In genomic region chr10:22623624-22624263, GRCh38 we compare ENCODE assay signal across 12 cellular contexts.
DNase-seq lines count a peak whose midpoint lies in the region; ATAC-seq and TF ChIP-seq lines count a peak whose summit lies in the region.
"Had no signal": no experiment of that assay in that cellular context is flagged by ENCODE, and none has a peak within 500 bp of the region (broad histone marks: within the 10 kb centered on the region; RNA-seq: fewer than 3 reads in every experiment).

No MANE protein-coding gene starts in this region.

- H3K4me3 Mint-ChIP-seq in activated CD8-positive, alpha-beta memory T cell treated with anti-CD3 and anti-CD28 coated beads, Interleukin-2, amount 10 ng/mL, durations not matched to agents 7 days and 5 days = peak overlapping the region; percentile 43
- H3K4me3 Mint-ChIP-seq in T-helper 2 cell treated with Interferon-gamma antibody and Interleukin-4, amounts not matched to agents 5 μg/mL and 100 μg/mL, for 36 hours = peak overlapping the region; percentile 72
- H3K4me3 Mint-ChIP-seq in stimulated activated naive CD8-positive, alpha-beta T cell treated with anti-CD3 and anti-CD28 coated beads, Interleukin-15, amount 100 ng/mL, for 72 hours = peak overlapping the region; percentile 39 to 82

- peaks cover 14% of the 10 kb centered on the region for H3K36me3 Mint-ChIP-seq in activated CD8-positive, alpha-beta memory T cell treated with anti-CD3 and anti-CD28 coated beads, Interleukin-2, amount 10 ng/mL, durations not matched to agents 7 days and 5 days
- H3K36me3 Mint-ChIP-seq in T-helper 2 cell treated with Interferon-gamma antibody and Interleukin-4, amounts not matched to agents 5 μg/mL and 100 μg/mL, for 36 hours (ENCODE audit: low read depth) = peaks cover 13% of the 10 kb centered on the region

- no peak for TF ChIP-seq POLR2A in erythroblast (IDR thresholded peaks at IDR 0.05; ENCODE audit: low read length)

- peak overlapping the region; percentile 90 for H3K27ac Mint-ChIP-seq in activated CD8-positive, alpha-beta memory T cell treated with anti-CD3 and anti-CD28 coated beads, Interleukin-2, amount 10 ng/mL, durations not matched to agents 7 days and 5 days
- peak overlapping the region; percentile 86 for H3K27ac Mint-ChIP-seq in T-helper 2 cell treated with Interferon-gamma antibody and Interleukin-4, amounts not matched to agents 5 μg/mL and 100 μg/mL, for 36 hours
- H3K27ac Mint-ChIP-seq in stimulated activated naive CD8-positive, alpha-beta T cell treated with anti-CD3 and anti-CD28 coated beads, Interleukin-15, amount 100 ng/mL, for 72 hours = peak overlapping the region; percentile 94 to 99

- peak; percentile 71 for ATAC-seq in activated CD8-positive, alpha-beta memory T cell treated with anti-CD3 and anti-CD28 coated beads, Interleukin-2, amount 10 ng/mL, durations not matched to agents 7 days and 5 days
- ATAC-seq in stimulated activated naive CD8-positive, alpha-beta T cell treated with anti-CD3 and anti-CD28 coated beads, Interleukin-15, amount 100 ng/mL, for 72 hours = peak; percentile 94
- no peak for ATAC-seq in GM19467 (IDR thresholded peaks at IDR 0.05; ENCODE audit: unreplicated experiment)
- ATAC-seq: GM12878 had no signal

- no peaks in the 10 kb centered on the region for H3K27me3 Mint-ChIP-seq in activated CD8-positive, alpha-beta memory T cell treated with anti-CD3 and anti-CD28 coated beads, Interleukin-2, amount 10 ng/mL, durations not matched to agents 7 days and 5 days
- H3K27me3 Mint-ChIP-seq in T-helper 2 cell treated with Interferon-gamma antibody and Interleukin-4, amounts not matched to agents 5 μg/mL and 100 μg/mL, for 36 hours (ENCODE audit: low read depth) = no peaks in the 10 kb centered on the region
- H3K27me3 Mint-ChIP-seq in stimulated activated naive CD8-positive, alpha-beta T cell treated with anti-CD3 and anti-CD28 coated beads, Interleukin-15, amount 100 ng/mL, for 72 hours = no peaks in the 10 kb centered on the region

- peaks cover 90% of the 10 kb centered on the region for H3K4me1 Mint-ChIP-seq in activated CD8-positive, alpha-beta memory T cell treated with anti-CD3 and anti-CD28 coated beads, Interleukin-2, amount 10 ng/mL, durations not matched to agents 7 days and 5 days
- peaks cover 65% of the 10 kb centered on the region for H3K4me1 Mint-ChIP-seq in T-helper 2 cell treated with Interferon-gamma antibody and Interleukin-4, amounts not matched to agents 5 μg/mL and 100 μg/mL, for 36 hours (ENCODE audit: low read depth)
- H3K4me1 Mint-ChIP-seq in stimulated activated naive CD8-positive, alpha-beta T cell treated with anti-CD3 and anti-CD28 coated beads, Interleukin-15, amount 100 ng/mL, for 72 hours = peaks cover 93% of the 10 kb centered on the region

- peak; percentile 71 for DNase-seq in activated CD8-positive, alpha-beta memory T cell treated with anti-CD3 and anti-CD28 coated beads, Interleukin-2, amount 10 ng/mL, durations not matched to agents 7 days and 5 days
- DNase-seq in activated CD8-positive, alpha-beta memory T cell treated with anti-CD3 and anti-CD28 coated beads for 24 hours = no peak
- DNase-seq in T-helper 2 cell treated with Interferon-gamma antibody and Interleukin-4, amounts not matched to agents 5 μg/mL and 100 μg/mL, for 36 hours (ENCODE audit: low spot score) = no peak
- DNase-seq in erythroblast (lab: John Stamatoyannopoulos, UW) = peak; percentile 48 to 66
- DNase-seq in stimulated activated naive CD8-positive, alpha-beta T cell treated with anti-CD3 and anti-CD28 coated beads, Interleukin-15, amount 100 ng/mL, for 72 hours = peak in 1 of 2 donors; percentile 62
- no peak for DNase-seq in NCI-H2171 (lab: John Stamatoyannopoulos, UW)
- no peak for DNase-seq in SHP77 (lab: John Stamatoyannopoulos, UW)
- DNase-seq: activated gamma-delta T cell; NCI-H1930; stimulated activated CD4-positive, alpha-beta T cell treated with anti-CD3 and anti-CD28 coated beads, Interleukin-2, amount 100 ng/mL, for 48 hours had no signal

- CTCF ChIA-PET in activated CD8-positive, alpha-beta memory T cell treated with anti-CD3 and anti-CD28 coated beads, Interleukin-2, amount 10 ng/mL, durations not matched to agents 7 days and 5 days (lab: Charles Lee) = interaction anchor here (1.2 to 1.9 kb wide), 6 partner anchors 14 to 53 kb away, joined by 3 to 8 read pairs (median 6); no protein-coding TSS in a partner anchor

- H3K9me3 Mint-ChIP-seq in activated CD8-positive, alpha-beta memory T cell treated with anti-CD3 and anti-CD28 coated beads, Interleukin-2, amount 10 ng/mL, durations not matched to agents 7 days and 5 days (ENCODE audit: low read depth) = no peaks in the 10 kb centered on the region
- no peaks in the 10 kb centered on the region for H3K9me3 Mint-ChIP-seq in T-helper 2 cell treated with Interferon-gamma antibody and Interleukin-4, amounts not matched to agents 5 μg/mL and 100 μg/mL, for 36 hours
- H3K9me3 Mint-ChIP-seq in stimulated activated naive CD8-positive, alpha-beta T cell treated with anti-CD3 and anti-CD28 coated beads, Interleukin-15, amount 100 ng/mL, for 72 hours = no peaks in the 10 kb centered on the region

Comparison
In these comparisons a context has a peak if more than half of its experiments do, and no peak if none do; other contexts are left out.
1. DNase-seq: peak in activated CD8-positive, alpha-beta memory T cell treated with anti-CD3 and anti-CD28 coated beads, Interleukin-2, amount 10 ng/mL, durations not matched to agents 7 days and 5 days (single experiment) and erythroblast (2 of 2); none in activated CD8-positive, alpha-beta memory T cell treated with anti-CD3 and anti-CD28 coated beads for 24 hours (single experiment), T-helper 2 cell treated with Interferon-gamma antibody and Interleukin-4, amounts not matched to agents 5 μg/mL and 100 μg/mL, for 36 hours (single experiment), NCI-H2171 (single experiment) and SHP77 (0 of 2).
2. Peak in every context shown above with its lines, with median percentiles within 50 percentile points of each other: H3K27ac Mint-ChIP-seq and H3K4me3 Mint-ChIP-seq.